8 cellular contexts compared by ENCODE assay signal in the genomic region with DNA sequence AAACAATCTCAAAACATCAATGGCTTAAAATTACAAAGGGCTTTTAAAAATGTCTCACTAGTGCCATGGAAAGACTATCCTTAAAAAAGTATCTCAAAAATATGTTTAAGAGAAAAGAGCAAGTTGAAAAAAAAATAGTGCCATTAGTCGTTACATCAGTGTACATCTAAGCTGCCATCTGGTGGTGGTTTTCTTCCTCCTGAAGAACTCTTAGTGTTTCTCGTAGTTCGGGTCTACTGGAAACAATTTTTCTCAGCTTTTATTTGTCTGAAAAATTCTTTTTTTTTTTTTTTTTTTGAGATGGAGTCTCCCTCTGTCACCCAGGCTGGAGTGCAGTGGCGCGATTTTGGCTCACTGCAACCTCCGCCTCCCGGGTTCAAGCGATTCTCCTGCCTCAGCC. TPM values are rescaled to one million over a fixed set of nuclear protein-coding genes. Genes with fewer than 3 reads are reported as not detected.
DNase-seq lines count a peak whose midpoint lies in the region; ATAC-seq and TF ChIP-seq lines count a peak whose summit lies in the region.
"Not testable (repeated sequence)": the region's sequence is repeated elsewhere in the genome, so short reads cannot be mapped to it uniquely, and the experiment has no call there.

No MANE protein-coding gene starts in this region.

- H3K4me1 Mint-ChIP-seq in CD4-positive, CD25-positive, alpha-beta regulatory T cell; activated naive CD4-positive, alpha-beta T cell treated with anti-CD3 and anti-CD28 coated beads for 36 hours (ENCODE audit: low read depth): not testable (repeated sequence)

- H3K4me3 ChIP-seq in CD4-positive, CD25-positive, alpha-beta regulatory T cell (ENCODE audit: low read depth, low read length); HAP-1; PC-9; epithelial cell of esophagus (ENCODE audit: low read length); upper lobe of right lung: not testable (repeated sequence)

- H3K4me3 Mint-ChIP-seq in CD4-positive, CD25-positive, alpha-beta regulatory T cell; activated naive CD4-positive, alpha-beta T cell treated with anti-CD3 and anti-CD28 coated beads for 36 hours: not testable (repeated sequence)

- H3K36me3 ChIP-seq in CD4-positive, CD25-positive, alpha-beta regulatory T cell (ENCODE audit: control insufficient read depth, insufficient read depth, low read length); HAP-1 (replicated peaks); PC-9 (ENCODE audit: low read depth); upper lobe of right lung: not testable (repeated sequence)

- not testable (repeated sequence) for H3K27ac Mint-ChIP-seq in CD4-positive, CD25-positive, alpha-beta regulatory T cell; activated naive CD4-positive, alpha-beta T cell treated with anti-CD3 and anti-CD28 coated beads for 36 hours

- H3K9me3 ChIP-seq in CD4-positive, CD25-positive, alpha-beta regulatory T cell (ENCODE audit: control insufficient read depth in 2 of 2, low read length in 2 of 2); HAP-1; PC-9 (ENCODE audit: insufficient read depth, low read depth); upper lobe of right lung: not testable (repeated sequence)

- not testable (repeated sequence) for BruUV-seq in PC-9 (replicated peaks; lab: Mats Ljungman, UMichigan)

- not testable (repeated sequence) for H3K27me3 Mint-ChIP-seq in CD4-positive, CD25-positive, alpha-beta regulatory T cell; activated naive CD4-positive, alpha-beta T cell treated with anti-CD3 and anti-CD28 coated beads for 36 hours (ENCODE audit: low read depth)

- TF ChIP-seq CTCF in PC-9 (conservative IDR thresholded peaks at IDR 0.05) (peak; percentile 20; the same call in 1 of the 2 replicates), epithelial cell of esophagus (IDR thresholded peaks at IDR 0.05; ENCODE audit: insufficient read depth, low read depth, low read length, missing control alignments) (peak; percentile 34), upper lobe of right lung (IDR thresholded peaks at IDR 0.05) (peak; percentile 8)

- H3F3A ChIP-seq in PC-9 (ENCODE audit: insufficient read depth, low read depth): not testable (repeated sequence)

- CTCF ChIA-PET in PC-9 (lab: Charles Lee): interaction anchor here (0.8 kb wide), 1 partner anchor 530 kb away, joined by 4 read pairs; no protein-coding TSS in a partner anchor
- CTCF ChIA-PET in activated naive CD4-positive, alpha-beta T cell treated with anti-CD3 and anti-CD28 coated beads for 36 hours (lab: Charles Lee): interaction anchor here (0.7 to 1.3 kb wide), 5 partner anchors 42 to 338 kb away, joined by 3 to 7 read pairs (median 5); no protein-coding TSS in a partner anchor

- H4K20me1 ChIP-seq in PC-9 (ENCODE audit: insufficient read depth): not testable (repeated sequence)

- intact Hi-C loops in PC-9 (cut with micrococcal nuclease; ENCODE audit: unreplicated experiment); upper lobe of right lung (cut with DNase I): not testable (repeated sequence)
- intact Hi-C loops in activated naive CD4-positive, alpha-beta T cell treated with anti-CD3 and anti-CD28 coated beads for 36 hours (cut with micrococcal nuclease): loop anchor here (5.0 kb wide), 1 partner anchor 189 kb away; the partner anchor contains the start of gene METTL2B

- not testable (repeated sequence) for H3K36me3 Mint-ChIP-seq in CD4-positive, CD25-positive, alpha-beta regulatory T cell; activated naive CD4-positive, alpha-beta T cell treated with anti-CD3 and anti-CD28 coated beads for 36 hours (ENCODE audit: low read depth)

- H3K4me1 ChIP-seq in CD4-positive, CD25-positive, alpha-beta regulatory T cell (ENCODE audit: control insufficient read depth, insufficient read depth, low read length, poor library complexity, severe bottlenecking); HAP-1; PC-9 (replicated peaks; ENCODE audit: insufficient read depth); upper lobe of right lung: not testable (repeated sequence)

- not testable (repeated sequence) for ATAC-seq in CD4-positive, CD25-positive, alpha-beta regulatory T cell (ENCODE audit: low read depth in 2 of 2); upper lobe of right lung

- not testable (repeated sequence) for H3K27ac ChIP-seq in CD4-positive, CD25-positive, alpha-beta regulatory T cell (ENCODE audit: insufficient read depth, low read length, poor library complexity, severe bottlenecking); PC-9; upper lobe of right lung

- not testable (repeated sequence) for H3K9me2 ChIP-seq in PC-9 (ENCODE audit: insufficient read depth)

- not testable (repeated sequence) for H3K79me2 ChIP-seq in PC-9 (ENCODE audit: low read depth)

- in situ Hi-C loops in HAP-1 (cut with MboI; ENCODE audit: low sequenced_read_pairs): not testable (repeated sequence)

- not testable (repeated sequence) for H3K4me2 ChIP-seq in PC-9

- not testable (repeated sequence) for H2AFZ ChIP-seq in PC-9

- peaks cover 0 to 10% (median 4%) of the 10 kb centered on the region in 7 donors for H3K9me3 Mint-ChIP-seq in CD4-positive, CD25-positive, alpha-beta regulatory T cell
- peaks cover 11% of the 10 kb centered on the region for H3K9me3 Mint-ChIP-seq in activated naive CD4-positive, alpha-beta T cell treated with anti-CD3 and anti-CD28 coated beads for 36 hours

- DNase-seq in CD4-positive, CD25-positive, alpha-beta regulatory T cell: peak in 2 of 3 donors; percentile 12 to 19
- DNase-seq in HAP-1 (ENCODE audit: low spot score in 2 of 2): peak; percentile 22 to 35
- DNase-seq in NAMALWA (ENCODE audit: low spot score): peak; percentile 67
- DNase-seq in PC-9; epithelial cell of esophagus (ENCODE audit: low read depth); upper lobe of right lung: not testable (repeated sequence)
- DNase-seq in activated naive CD4-positive, alpha-beta T cell treated with anti-CD3 and anti-CD28 coated beads for 36 hours: peak; percentile 28
- peak; percentile 9 for DNase-seq in left kidney (ENCODE audit: low read depth, low spot score)

- H3K27me3 ChIP-seq in CD4-positive, CD25-positive, alpha-beta regulatory T cell (ENCODE audit: control insufficient read depth, insufficient read depth, low read length); HAP-1 (ENCODE audit: low read depth); PC-9 (ENCODE audit: insufficient read depth, low read depth); upper lobe of right lung: not testable (repeated sequence)

- POLR2A ChIA-PET in PC-9 (lab: Charles Lee; ENCODE audit: unreplicated experiment): interaction anchor here (0.6 kb wide), 1 partner anchor 814 kb away, joined by 5 read pairs; no protein-coding TSS in a partner anchor

RNA-seq across cellular contexts. Expression of gene GARIN1A, which starts 5.9 kb away (rescaled TPM):
- 1.9 TPM for total RNA-seq in CD4-positive, CD25-positive, alpha-beta regulatory T cell
- polyA plus RNA-seq in CD4-positive, CD25-positive, alpha-beta regulatory T cell: under 1 TPM in 1 of 4 donors, not detected in 3; 0.14 TPM
- total RNA-seq in PC-9 (2021): 0.57 and 0.78 TPM in 2 replicates
- total RNA-seq in activated naive CD4-positive, alpha-beta T cell treated with anti-CD3 and anti-CD28 coated beads for 36 hours: not detected
- total RNA-seq in upper lobe of right lung: 2.1 TPM
